8 cellular contexts compared by ENCODE assay signal in genomic region chr3:9976736-9977709, GRCh38. TPM values are rescaled to one million over a fixed set of nuclear protein-coding genes. Genes with fewer than 3 reads are reported as not detected.
DNase-seq lines count a peak whose midpoint lies in the region; ATAC-seq, FAIRE-seq and TF ChIP-seq lines count a peak whose summit lies in the region.

No MANE protein-coding gene starts in this region.

- no peak overlapping the region for H2AFZ ChIP-seq in endothelial cell of umbilical vein (ENCODE audit: low read depth, low read length)

- peak overlapping the region; percentile 94 for H3K27ac ChIP-seq in endothelial cell of umbilical vein (ENCODE audit: insufficient read depth, low read depth, low read length)
- H3K27ac ChIP-seq in upper lobe of left lung: peak overlapping the region; percentile 75 to 82 (median 82)

- peaks cover 12% of the 10 kb centered on the region for H3K79me2 ChIP-seq in endothelial cell of umbilical vein (ENCODE audit: control insufficient read depth, insufficient read depth, low read length)

- no peak for TF ChIP-seq POLR2A in endothelial cell of umbilical vein (IDR thresholded peaks at IDR 0.05; ENCODE audit: low read depth, low read length)
- TF ChIP-seq POLR2A in upper lobe of left lung (IDR thresholded peaks at IDR 0.05): peak in 1 of 4 donors; percentile 6

- no peaks in the 10 kb centered on the region for H3K9me3 ChIP-seq in endothelial cell of umbilical vein (replicated peaks; ENCODE audit: control insufficient read depth, insufficient read depth, low read length)
- no peaks in the 10 kb centered on the region for H3K9me3 ChIP-seq in mucosa of descending colon
- H3K9me3 ChIP-seq in upper lobe of left lung: no peaks in the 10 kb centered on the region

- peak; percentile 98 for FAIRE-seq in endothelial cell of umbilical vein (lab: Jason Lieb, UNC)

- no peak overlapping the region for H3K4me3 ChIP-seq in endothelial cell of umbilical vein (replicated peaks in 1 of 3; ENCODE audit: insufficient read depth in 1 of 3, low read depth in 1 of 3, low read length in 3 of 3)
- no peak overlapping the region for H3K4me3 ChIP-seq in mucosa of descending colon
- peak overlapping the region in 1 of 4 donors; percentile 11 for H3K4me3 ChIP-seq in upper lobe of left lung

- 36 to 48% methylated on average over 7 of the region's 7 CpGs for WGBS in upper lobe of left lung, 2 donors

- dilution Hi-C loops in endothelial cell of umbilical vein (cut with MboI; ENCODE audit: extremely low pct_ligation_motif_present, low sequenced_read_pairs): no loop called here

- POLR2A ChIA-PET in endothelial cell of umbilical vein (lab: Charles Lee): interaction anchor here (0.7 to 1.3 kb wide), 3 partner anchors 10 to 215 kb away, joined by 5 read pairs; partner anchors contain the start of gene EMC3

- BruUV-seq in endothelial cell of umbilical vein (replicated peaks; lab: Mats Ljungman, UMichigan): TSS peak; percentile 100

- H3K27me3 ChIP-seq in endothelial cell of umbilical vein (ENCODE audit: control insufficient read depth in 2 of 2, insufficient read depth in 2 of 2, low read length in 2 of 2): no peaks in the 10 kb centered on the region
- no peaks in the 10 kb centered on the region for H3K27me3 ChIP-seq in upper lobe of left lung

- H3K4me2 ChIP-seq in endothelial cell of umbilical vein (ENCODE audit: insufficient read depth, low read length): peak overlapping the region; percentile 62

- CTCF ChIA-PET in endothelial cell of umbilical vein (lab: Charles Lee): interaction anchor here (0.9 to 2.0 kb wide), 7 partner anchors 10 to 46 kb away, joined by 3 to 17 read pairs (median 3); partner anchors contain the start of gene EMC3

- H3K4me1 ChIP-seq in endothelial cell of umbilical vein (ENCODE audit: control insufficient read depth, extremely low read depth, insufficient read depth, low read length) (peaks cover 18% of the 10 kb centered on the region), mucosa of descending colon (ENCODE audit: low read depth) (no peaks in the 10 kb centered on the region), upper lobe of left lung (peaks cover 20 to 49% (median 37%) of the 10 kb centered on the region in 4 donors)

- intact Hi-C loops in endothelial cell of umbilical vein (cut with micrococcal nuclease) (loop anchor here (2.0 kb wide), 1 partner anchor 252 kb away; no protein-coding TSS in a partner anchor), mucosa of descending colon (cut with DNase I, micrococcal nuclease) (no loop called here)

- ATAC-seq in mucosa of descending colon (peak; percentile 97), upper lobe of left lung (ENCODE audit: low FRiP score in 2 of 2) (peak; percentile 95 to 96), GM19324 (IDR thresholded peaks at IDR 0.05; ENCODE audit: low FRiP score, unreplicated experiment) (no peak)

- TF ChIP-seq CTCF in endothelial cell of umbilical vein (IDR thresholded peaks at IDR 0.05; ENCODE audit: extremely low read depth in 1 of 2, insufficient read depth in 1 of 2, low read depth in 1 of 2, low read length in 2 of 2): no peak
- TF ChIP-seq CTCF in mucosa of descending colon (IDR thresholded peaks at IDR 0.05): no peak
- TF ChIP-seq CTCF in upper lobe of left lung (IDR thresholded peaks at IDR 0.05): no peak

- no peaks in the 10 kb centered on the region for H4K20me1 ChIP-seq in endothelial cell of umbilical vein (replicated peaks; ENCODE audit: control insufficient read depth, extremely low read depth, insufficient read depth, low read length)

- no peak for TF ChIP-seq EP300 in upper lobe of left lung (IDR thresholded peaks at IDR 0.05)

- H3K36me3 ChIP-seq in endothelial cell of umbilical vein (ENCODE audit: control insufficient read depth in 2 of 2, extremely low read depth in 1 of 2, insufficient read depth in 2 of 2, low read length in 2 of 2): peaks cover 9 to 11% of the 10 kb centered on the region in 2 experiments
- H3K36me3 ChIP-seq in mucosa of descending colon (ENCODE audit: low read depth): peaks cover 7% of the 10 kb centered on the region
- H3K36me3 ChIP-seq in upper lobe of left lung: peaks cover 8 to 71% (median 22%) of the 10 kb centered on the region in 4 donors

- H3K9me1 ChIP-seq in endothelial cell of umbilical vein (replicated peaks; ENCODE audit: control insufficient read depth, extremely low read depth, insufficient read depth, low read length): no peaks in the 10 kb centered on the region

- H3K9ac ChIP-seq in endothelial cell of umbilical vein (replicated peaks; ENCODE audit: extremely low read depth, insufficient read depth, low read length): peak overlapping the region; percentile 70

- DNase-seq in stimulated activated CD4-positive, alpha-beta T cell treated with anti-CD3 and anti-CD28 coated beads, Interleukin-15, amount 100 ng/mL, for 24 hours: peak; percentile 32
- DNase-seq in stimulated activated CD4-positive, alpha-beta T cell treated with anti-CD3 and anti-CD28 coated beads, Interleukin-4, amount 100 ng/mL, for 4 hours: no peak
- peak; percentile 99 for DNase-seq in SIG-M5 treated with dmso at 0.1 percent for 504 hours (lab: John Stamatoyannopoulos, UW; ENCODE audit: unreplicated experiment)
- peak; percentile 96 for DNase-seq in endothelial cell of umbilical vein (ENCODE audit: low read depth, low spot score)
- DNase-seq in mucosa of descending colon: peak in 1 of 3 donors; percentile 31
- DNase-seq in upper lobe of left lung: peak in 1 of 2 donors; percentile 88
- no peak for DNase-seq in NCI-H128 (lab: John Stamatoyannopoulos, UW; ENCODE audit: unreplicated experiment)

TF ChIP-seq in endothelial cell of umbilical vein, 7 proteins besides CTCF, POLR2A, EP300 and RAD21:
- TF ChIP-seq FOS (IDR thresholded peaks at IDR 0.05; ENCODE audit: borderline replicate concordance, insufficient read depth, low read length) (peak; percentile 93), JUN (IDR thresholded peaks at IDR 0.05; ENCODE audit: borderline replicate concordance, insufficient read depth, insufficient read length, low read depth) (peak; percentile 91), EZH2 (IDR thresholded peaks at IDR 0.05; ENCODE audit: borderline replicate concordance, low read depth, low read length, severe bottlenecking) (no peak), GATA2 (IDR thresholded peaks at IDR 0.05; ENCODE audit: insufficient read depth, insufficient read length, low read depth, low read length) (no peak), POLR2AphosphoS5 (IDR thresholded peaks at IDR 0.05; ENCODE audit: insufficient read depth, low read depth, low read length) (peak; percentile 81), MAX (IDR thresholded peaks at IDR 0.05; ENCODE audit: insufficient read depth, insufficient read length) (no peak), MYC (IDR thresholded peaks at IDR 0.05; ENCODE audit: low read depth, low read length) (no peak)

RNA-seq across cellular contexts. Expression of gene EMC3, which starts 9.6 kb away (rescaled TPM):
- total RNA-seq in endothelial cell of umbilical vein (63.7 and 69.9 TPM in 2 replicates), mucosa of descending colon (10 to 100 TPM; 61.2 to 75.5 (median 74.6) TPM), upper lobe of left lung (10 to 100 TPM; 26.2 to 79.0 (median 46.3) TPM)
- polyA plus RNA-seq in endothelial cell of umbilical vein: 124 and 129 TPM in 2 replicates
- polyA plus RNA-seq in endothelial cell of umbilical vein (2011; cell fraction: cytosol; rRNA removed): 111 and 126 TPM in 2 replicates
- polyA plus RNA-seq in endothelial cell of umbilical vein (2011; cell fraction: nucleus; rRNA removed): 63.0 and 72.2 TPM in 2 replicates
- polyA plus RNA-seq in endothelial cell of umbilical vein (2012): 79.4 and 86.0 TPM in 2 replicates
- 136 and 152 TPM in 2 replicates for polyA minus RNA-seq in endothelial cell of umbilical vein
- polyA minus RNA-seq in endothelial cell of umbilical vein (2011; cell fraction: cytosol; rRNA and poly(A)+ RNA removed): 20.1 TPM
- 18.4 and 32.5 TPM in 2 replicates for polyA minus RNA-seq in endothelial cell of umbilical vein (2011; cell fraction: nucleus; rRNA and poly(A)+ RNA removed)

RNA-seq across cellular contexts. Expression of gene PRRT3, which starts 24.8 kb away (rescaled TPM):
- total RNA-seq in endothelial cell of umbilical vein: 1.5 and 2.5 TPM in 2 replicates
- polyA plus RNA-seq in endothelial cell of umbilical vein: 1.5 and 2.0 TPM in 2 replicates
- polyA plus RNA-seq in endothelial cell of umbilical vein (2011; cell fraction: cytosol; rRNA removed): 1.4 and 1.6 TPM in 2 replicates
- 1.2 and 1.6 TPM in 2 replicates for polyA plus RNA-seq in endothelial cell of umbilical vein (2011; cell fraction: nucleus; rRNA removed)
- 1.2 and 1.3 TPM in 2 replicates for polyA plus RNA-seq in endothelial cell of umbilical vein (2012)
- polyA minus RNA-seq in endothelial cell of umbilical vein: 1.7 and 2.3 TPM in 2 replicates
- 0.31 TPM for polyA minus RNA-seq in endothelial cell of umbilical vein (2011; cell fraction: cytosol; rRNA and poly(A)+ RNA removed)
- 1.1 and 1.2 TPM in 2 replicates for polyA minus RNA-seq in endothelial cell of umbilical vein (2011; cell fraction: nucleus; rRNA and poly(A)+ RNA removed)
- 1 to 10 TPM; 1.0 to 1.8 (median 1.2) TPM for total RNA-seq in mucosa of descending colon
- total RNA-seq in upper lobe of left lung: 1 to 10 TPM; 1.6 to 7.1 (median 4.5) TPM

RNA-seq across cellular contexts. Expression of gene CRELD1, which starts 43.4 kb away (rescaled TPM):
- total RNA-seq in endothelial cell of umbilical vein (21.6 and 27.3 TPM in 2 replicates), mucosa of descending colon (10 to 100 TPM; 16.7 to 54.1 (median 29.3) TPM), upper lobe of left lung (10 to 100 TPM; 31.7 to 72.3 (median 44.0) TPM)
- 41.2 and 43.9 TPM in 2 replicates for polyA plus RNA-seq in endothelial cell of umbilical vein
- polyA plus RNA-seq in endothelial cell of umbilical vein (2011; cell fraction: cytosol; rRNA removed): 36.7 and 38.8 TPM in 2 replicates
- 45.8 and 46.8 TPM in 2 replicates for polyA plus RNA-seq in endothelial cell of umbilical vein (2011; cell fraction: nucleus; rRNA removed)
- 16.0 and 28.7 TPM in 2 replicates for polyA plus RNA-seq in endothelial cell of umbilical vein (2012)
- polyA minus RNA-seq in endothelial cell of umbilical vein: 29.4 and 29.7 TPM in 2 replicates
- 5.7 TPM for polyA minus RNA-seq in endothelial cell of umbilical vein (2011; cell fraction: cytosol; rRNA and poly(A)+ RNA removed)
- 7.5 and 7.8 TPM in 2 replicates for polyA minus RNA-seq in endothelial cell of umbilical vein (2011; cell fraction: nucleus; rRNA and poly(A)+ RNA removed)

RNA-seq across cellular contexts. Expression of gene FANCD2, which starts 49.2 kb away (rescaled TPM):
- total RNA-seq in endothelial cell of umbilical vein (23.4 and 26.8 TPM in 2 replicates), mucosa of descending colon (10 to 100 TPM in 1 of 3 donors, 1 to 10 TPM in 2; 3.8 to 12.9 (median 5.4) TPM), upper lobe of left lung (10 to 100 TPM in 1 of 6 donors, 1 to 10 TPM in 5; 3.0 to 23.0 (median 5.8) TPM)
- polyA plus RNA-seq in endothelial cell of umbilical vein: 7.1 and 8.2 TPM in 2 replicates
- polyA plus RNA-seq in endothelial cell of umbilical vein (2011; cell fraction: cytosol; rRNA removed): 8.8 and 10.8 TPM in 2 replicates
- polyA plus RNA-seq in endothelial cell of umbilical vein (2011; cell fraction: nucleus; rRNA removed): 34.5 and 50.3 TPM in 2 replicates
- polyA plus RNA-seq in endothelial cell of umbilical vein (2012): 6.7 and 9.7 TPM in 2 replicates
- polyA minus RNA-seq in endothelial cell of umbilical vein: 15.1 and 17.3 TPM in 2 replicates
- polyA minus RNA-seq in endothelial cell of umbilical vein (2011; cell fraction: cytosol; rRNA and poly(A)+ RNA removed): 35.7 TPM
- 19.6 and 30.8 TPM in 2 replicates for polyA minus RNA-seq in endothelial cell of umbilical vein (2011; cell fraction: nucleus; rRNA and poly(A)+ RNA removed)

Comparison
In these comparisons a context has a peak if more than half of its experiments do, and no peak if none do; other contexts are left out.
1. DNase-seq: peak in stimulated activated CD4-positive, alpha-beta T cell treated with anti-CD3 and anti-CD28 coated beads, Interleukin-15, amount 100 ng/mL, for 24 hours (single experiment), SIG-M5 treated with dmso at 0.1 percent for 504 hours (single experiment) and endothelial cell of umbilical vein (single experiment); none in stimulated activated CD4-positive, alpha-beta T cell treated with anti-CD3 and anti-CD28 coated beads, Interleukin-4, amount 100 ng/mL, for 4 hours (0 of 2) and NCI-H128 (single experiment).